In genomic region chr9:15357050-15357653, GRCh38 we compare ENCODE assay signal across 1 cellular context.
TF ChIP-seq lines count a peak whose summit lies in the region.

No MANE protein-coding gene starts in this region.

TF ChIP-seq in H1, 55 proteins besides CTCF, POLR2A, EP300 and RAD21:
- TF ChIP-seq CEBPB (IDR thresholded peaks at IDR 0.05; ENCODE audit: low read depth, low read length): peak; percentile 85
- TF ChIP-seq SIN3A (conservative IDR thresholded peaks at IDR 0.05 in 1 of 2, IDR thresholded peaks at IDR 0.05 in 1 of 2; ENCODE audit: low read depth in 1 of 2, low read length in 2 of 2): no peak
- TF ChIP-seq GABPA (IDR thresholded peaks at IDR 0.05; ENCODE audit: borderline replicate concordance, insufficient read depth, low read length): no peak
- no peak for TF ChIP-seq RXRA (IDR thresholded peaks at IDR 0.05; ENCODE audit: insufficient read depth, low read depth, low read length)
